ENCODE assay signal across 16 cellular contexts in the genomic region with DNA sequence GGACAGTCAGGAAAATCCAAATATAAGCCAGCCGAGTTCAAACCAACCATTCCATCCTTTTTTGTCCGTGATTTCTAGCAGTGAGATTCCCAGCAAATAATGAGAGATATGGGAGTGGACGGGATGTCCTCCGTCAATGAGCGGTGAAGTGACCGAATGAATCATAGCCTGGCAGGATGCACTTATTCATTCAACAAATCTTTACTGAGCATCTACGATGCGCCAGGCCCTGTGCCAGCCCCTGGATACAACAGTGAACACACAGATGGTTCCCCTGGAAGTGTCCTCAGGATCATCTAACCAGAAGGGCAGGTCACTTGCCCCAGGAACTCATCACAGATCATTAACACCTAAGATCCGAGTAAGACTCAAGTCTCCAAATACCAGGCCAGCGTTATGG.
"Had no signal": no experiment of that assay in that cellular context is flagged by ENCODE, and none has a peak within 500 bp of the region (broad histone marks: within the 10 kb centered on the region; RNA-seq: fewer than 3 reads in every experiment).

No MANE protein-coding gene starts in this region.

- ATAC-seq: heart left ventricle; natural killer cell; sciatic nerve; stimulated activated naive B cell treated with anti-CD40 and anti-IgM and Interleukin-4, amounts not matched to agents 10 μg/mL and 1 μg/mL and 100 μg/mL, for 72 hours; stimulated activated naive CD8-positive, alpha-beta T cell treated with anti-CD3 and anti-CD28 coated beads, Interleukin-15, amount 100 ng/mL, for 72 hours; upper lobe of right lung had no signal

- H3K4me3 ChIP-seq: heart left ventricle, spleen, testis, tibial nerve, upper lobe of right lung, vagina had no signal

- DNase-seq: erythroblast; heart left ventricle; hippocampal formation; kidney glomerular epithelial cell; natural killer cell; spleen; stimulated activated CD4-positive, alpha-beta T cell treated with anti-CD3 and anti-CD28 coated beads, Interleukin-15, amount 100 ng/mL, for 24 hours; stimulated activated CD4-positive, alpha-beta T cell treated with anti-CD3 and anti-CD28 coated beads, Interleukin-1b, Interleukin-23, amount 100 ng/mL, for 48 hours; stimulated activated CD4-positive, alpha-beta T cell treated with anti-CD3 and anti-CD28 coated beads, Interleukin-4, amount 100 ng/mL, for 24 hours; stimulated activated naive B cell treated with anti-CD40 and anti-IgM and Interleukin-4, amounts not matched to agents 10 μg/mL and 1 μg/mL and 100 μg/mL, for 72 hours; stimulated activated naive CD8-positive, alpha-beta T cell treated with anti-CD3 and anti-CD28 coated beads, Interleukin-15, amount 100 ng/mL, for 72 hours; testis; upper lobe of right lung had no signal
